Comparison of ENCODE assay signal across 24 cellular contexts in the genomic region with DNA sequence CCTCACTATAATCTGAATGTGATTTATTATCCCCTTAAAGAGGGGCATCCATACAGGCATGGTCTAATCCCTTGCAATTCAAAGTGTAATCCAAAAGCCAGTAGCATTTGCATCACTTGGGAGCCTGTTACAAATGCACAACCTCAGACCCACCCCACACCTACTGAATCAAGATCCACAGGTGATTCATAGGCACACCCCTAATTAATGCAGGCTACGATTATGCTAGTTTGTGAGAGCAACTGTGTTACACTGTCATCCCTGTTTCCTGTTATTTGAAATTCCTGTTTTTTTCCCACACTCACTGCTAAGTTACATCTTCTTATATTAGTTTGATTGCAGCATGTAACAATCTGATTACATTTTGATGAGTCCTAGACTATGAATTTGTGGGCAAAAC.
"Had no signal": no experiment of that assay in that cellular context is flagged by ENCODE, and none has a peak within 500 bp of the region (broad histone marks: within the 10 kb centered on the region; RNA-seq: fewer than 3 reads in every experiment).

No MANE protein-coding gene starts in this region.

- H3K4me1 ChIP-seq: esophagus squamous epithelium, lower lobe of right lung, pancreas, right lobe of liver, upper lobe of left lung had no signal

- H3K9me3 Mint-ChIP-seq: immature natural killer cell; memory B cell; natural killer cell; neural crest cell; stimulated activated naive B cell treated with anti-CD40 and anti-IgM and Interleukin-4, amounts not matched to agents 10 μg/mL and 1 μg/mL and 100 μg/mL, for 72 hours had no signal

- H3K27me3 ChIP-seq: dorsolateral prefrontal cortex, esophagus squamous epithelium, neutrophil, pancreas, right lobe of liver, tibial nerve, upper lobe of left lung had no signal

- H3K27me3 Mint-ChIP-seq: memory B cell; stimulated activated naive B cell treated with anti-CD40 and anti-IgM and Interleukin-4, amounts not matched to agents 10 μg/mL and 1 μg/mL and 100 μg/mL, for 72 hours; stimulated activated naive CD8-positive, alpha-beta T cell treated with anti-CD3 and anti-CD28 coated beads, Interleukin-15, Interleukin-2, amounts not matched to agents 100 ng/mL and 50 ng/mL, for 24 hours had no signal

- H3K4me3 ChIP-seq: dorsolateral prefrontal cortex, esophagus squamous epithelium, lower lobe of right lung, pancreas, right lobe of liver, thoracic aorta, tibial nerve, upper lobe of left lung had no signal

- H3K36me3 Mint-ChIP-seq: natural killer cell had no signal

- H3K27ac ChIP-seq: dorsolateral prefrontal cortex, esophagus squamous epithelium, lower lobe of right lung, neutrophil, pancreas, right lobe of liver, thoracic aorta, tibial nerve, upper lobe of left lung had no signal

- H3K27ac Mint-ChIP-seq: immature natural killer cell; memory B cell; natural killer cell; stimulated activated naive B cell treated with anti-CD40 and anti-IgM and Interleukin-4, amounts not matched to agents 10 μg/mL and 1 μg/mL and 100 μg/mL, for 72 hours; stimulated activated naive CD8-positive, alpha-beta T cell treated with anti-CD3 and anti-CD28 coated beads, Interleukin-15, Interleukin-2, amounts not matched to agents 100 ng/mL and 50 ng/mL, for 24 hours had no signal

- ATAC-seq: left ventricle myocardium superior; lower lobe of right lung; natural killer cell; pancreas; right lobe of liver; stimulated activated naive B cell treated with anti-CD40 and anti-IgM and Interleukin-4, amounts not matched to agents 10 μg/mL and 1 μg/mL and 100 μg/mL, for 72 hours had no signal

- H3K9me3 ChIP-seq: esophagus squamous epithelium, lower lobe of right lung, neutrophil, pancreas, right lobe of liver, thoracic aorta, tibial nerve, upper lobe of left lung had no signal

- DNase-seq: dorsolateral prefrontal cortex; effector CD4-positive, alpha-beta T cell; esophagus squamous epithelium; hypothalamus; immature natural killer cell; islet precursor cell; kidney glomerular epithelial cell; left colon; left ventricle myocardium superior; lower lobe of right lung; natural killer cell; pancreas; right lobe of liver; small intestine; stimulated activated CD4-positive, alpha-beta T cell treated with anti-CD3 and anti-CD28 coated beads, Interleukin-15, amount 100 ng/mL, for 24 hours; stimulated activated CD4-positive, alpha-beta T cell treated with anti-CD3 and anti-CD28 coated beads, Interleukin-2, amount 100 ng/mL, for 48 hours; stimulated activated naive B cell treated with anti-CD40 and anti-IgM and Interleukin-4, amounts not matched to agents 10 μg/mL and 1 μg/mL and 100 μg/mL, for 72 hours; upper lobe of left lung had no signal

- H3K4me3 Mint-ChIP-seq: immature natural killer cell; memory B cell; natural killer cell; neural crest cell; stimulated activated naive B cell treated with anti-CD40 and anti-IgM and Interleukin-4, amounts not matched to agents 10 μg/mL and 1 μg/mL and 100 μg/mL, for 72 hours; stimulated activated naive CD8-positive, alpha-beta T cell treated with anti-CD3 and anti-CD28 coated beads, Interleukin-15, Interleukin-2, amounts not matched to agents 100 ng/mL and 50 ng/mL, for 24 hours had no signal

- H3K36me3 ChIP-seq: lower lobe of right lung, neutrophil, right lobe of liver, thoracic aorta, upper lobe of left lung had no signal

- H3K4me1 Mint-ChIP-seq: immature natural killer cell; memory B cell; natural killer cell; stimulated activated naive B cell treated with anti-CD40 and anti-IgM and Interleukin-4, amounts not matched to agents 10 μg/mL and 1 μg/mL and 100 μg/mL, for 72 hours had no signal
